Comparison of ENCODE assay signal across 1 cellular context in genomic region chr21:41926807-41927171, GRCh38.
TF ChIP-seq lines count a peak whose summit lies in the region.

No MANE protein-coding gene starts in this region.

TF ChIP-seq in HepG2, 621 proteins besides CTCF, POLR2A, EP300 and RAD21 (continued from another document):
- TF ChIP-seq ZSCAN9 (CRISPR knock-in tag; IDR thresholded peaks at IDR 0.05; ENCODE audit: borderline replicate concordance) (no peak), ZNF674 (CRISPR knock-in tag; IDR thresholded peaks at IDR 0.05; ENCODE audit: low read depth) (no peak), SMYD3 (CRISPR knock-in tag; IDR thresholded peaks at IDR 0.05) (no peak), ZNF580 (CRISPR knock-in tag; IDR thresholded peaks at IDR 0.05; ENCODE audit: borderline replicate concordance, low read depth) (no peak), HNF4A (CRISPR knock-in tag; IDR thresholded peaks at IDR 0.05) (no peak), ZNF44 (CRISPR knock-in tag; IDR thresholded peaks at IDR 0.05) (no peak), NR3C1 (CRISPR knock-in tag; IDR thresholded peaks at IDR 0.05) (no peak), SRF (IDR thresholded peaks at IDR 0.05; ENCODE audit: low read depth, low read length) (no peak), ZNF841 (CRISPR knock-in tag; IDR thresholded peaks at IDR 0.05; ENCODE audit: borderline replicate concordance) (no peak), ZNF710 (CRISPR knock-in tag; IDR thresholded peaks at IDR 0.05; ENCODE audit: borderline replicate concordance) (no peak)
- TF ChIP-seq, protein P1, sequence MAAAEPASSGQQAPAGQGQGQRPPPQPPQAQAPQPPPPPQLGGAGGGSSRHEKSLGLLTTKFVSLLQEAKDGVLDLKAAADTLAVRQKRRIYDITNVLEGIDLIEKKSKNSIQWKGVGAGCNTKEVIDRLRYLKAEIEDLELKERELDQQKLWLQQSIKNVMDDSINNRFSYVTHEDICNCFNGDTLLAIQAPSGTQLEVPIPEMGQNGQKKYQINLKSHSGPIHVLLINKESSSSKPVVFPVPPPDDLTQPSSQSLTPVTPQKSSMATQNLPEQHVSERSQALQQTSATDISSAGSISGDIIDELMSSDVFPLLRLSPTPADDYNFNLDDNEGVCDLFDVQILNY (CRISPR knock-in tag; conservative IDR thresholded peaks at IDR 0.05), result no peak
